ENCODE assay signal across 20 cellular contexts in the genomic region with DNA sequence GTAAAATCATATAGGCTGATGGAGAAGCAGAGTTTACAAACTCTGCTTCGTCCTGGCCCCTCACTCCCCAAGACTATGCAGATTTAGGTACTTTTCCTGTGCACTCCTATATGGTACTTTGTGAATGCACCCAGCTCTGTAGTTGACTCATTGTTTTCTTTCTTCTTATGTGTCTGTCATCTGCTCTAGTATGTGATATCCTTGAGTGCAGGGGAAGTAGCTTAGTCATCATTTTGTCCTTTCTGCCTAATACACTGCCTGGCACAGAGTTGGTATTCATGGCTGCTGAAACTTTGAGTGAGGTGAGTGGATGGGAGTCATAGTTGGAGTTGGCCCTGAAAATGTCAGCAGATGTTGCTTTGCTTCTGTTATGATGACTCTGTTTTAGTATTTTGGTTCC.
DNase-seq lines count a peak whose midpoint lies in the region; ATAC-seq and TF ChIP-seq lines count a peak whose summit lies in the region.
"Had no signal": no experiment of that assay in that cellular context is flagged by ENCODE, and none has a peak within 500 bp of the region (broad histone marks: within the 10 kb centered on the region; RNA-seq: fewer than 3 reads in every experiment).

No MANE protein-coding gene starts in this region.

- no peaks in the 10 kb centered on the region for H3K36me3 Mint-ChIP-seq in activated T-cell treated with anti-CD3 and anti-CD28 coated beads, Interleukin-2, amount 50 U/mL, for 72 hours (ENCODE audit: insufficient read depth in 2 of 2)
- H3K36me3 Mint-ChIP-seq in activated T-cell treated with anti-CD3 and anti-CD28 coated beads, Interleukin-2, amount 50 U/mL, for 24 hours (ENCODE audit: low read depth): no peaks in the 10 kb centered on the region
- no peaks in the 10 kb centered on the region for H3K36me3 Mint-ChIP-seq in glutamatergic neuron (ENCODE audit: unreplicated experiment)
- H3K36me3 Mint-ChIP-seq: CD14-positive monocyte had no signal

- TF ChIP-seq CTCF in IMR-90 (conservative IDR thresholded peaks at IDR 0.05; ENCODE audit: low read depth, low read length) (no peak), mammary epithelial cell (conservative IDR thresholded peaks at IDR 0.05 in 1 of 2, IDR thresholded peaks at IDR 0.05 in 1 of 2; ENCODE audit: extremely low read depth in 1 of 2, insufficient read depth in 1 of 2, low read depth in 1 of 2, low read length in 2 of 2) (no peak), glutamatergic neuron (IDR thresholded peaks at IDR 0.05; ENCODE audit: partially characterized antibody, unreplicated experiment) (no peak)

- no CpG with 5 or more reads among the region's 1 CpG for WGBS in IMR-90 (ENCODE audit: extremely low coverage in 2 of 2, insufficient read length in 1 of 2), 2 experiments
- 11% methylated on average over 1 of the region's 1 CpG for WGBS in mammary epithelial cell (ENCODE audit: low coverage, missing lambda C conversion rate)

- H2BK120ac ChIP-seq in IMR-90 (ENCODE audit: low read depth, low read length): no peak overlapping the region

- no peaks in the 10 kb centered on the region for H3K79me2 ChIP-seq in mammary epithelial cell (ENCODE audit: insufficient read depth, low read length)

- no peak overlapping the region for H4K5ac ChIP-seq in IMR-90 (ENCODE audit: low read depth, low read length)

- H2BK20ac ChIP-seq in IMR-90 (ENCODE audit: low read depth, low read length): no peak overlapping the region

- H3K23ac ChIP-seq in IMR-90 (ENCODE audit: low read depth, low read length): no peak overlapping the region

- no peak overlapping the region for H3K27ac Mint-ChIP-seq in activated T-cell treated with anti-CD3 and anti-CD28 coated beads, Interleukin-2, amount 50 U/mL, for 72 hours
- no peak overlapping the region for H3K27ac Mint-ChIP-seq in activated T-cell treated with anti-CD3 and anti-CD28 coated beads, Interleukin-2, amount 50 U/mL, for 24 hours
- no peak overlapping the region for H3K27ac Mint-ChIP-seq in glutamatergic neuron (ENCODE audit: unreplicated experiment)
- H3K27ac Mint-ChIP-seq: B cell, CD14-positive monocyte, HFFc6 had no signal

- H3K4me1 ChIP-seq in IMR-90 (ENCODE audit: control insufficient read depth, insufficient read depth, low read length) (no peaks in the 10 kb centered on the region), mammary epithelial cell (ENCODE audit: insufficient read depth, low read length) (no peaks in the 10 kb centered on the region)

- no peaks in the 10 kb centered on the region for H3K9me1 ChIP-seq in IMR-90 (ENCODE audit: insufficient read depth, low read length)

- in situ Hi-C loops in IMR-90 (cut with MboI; ENCODE audit: low sequenced_read_pairs) (loop anchor here (10.0 kb wide), 1 partner anchor 1445 kb away; no protein-coding TSS in a partner anchor), mammary epithelial cell (cut with MboI; ENCODE audit: low sequenced_read_pairs in 2 of 2) (no loop called here)

- CTCF ChIA-PET in IMR-90 (lab: Yijun Ruan, JAX) (no interaction called here), mammary epithelial cell (lab: Charles Lee; ENCODE audit: low non-redundant PET) (interaction anchor here (0.6 kb wide), 1 partner anchor 31 kb away, joined by 3 read pairs; no protein-coding TSS in a partner anchor)

- H3K27me3 ChIP-seq in IMR-90 (ENCODE audit: control insufficient read depth, insufficient read depth, low read length) (no peaks in the 10 kb centered on the region), mammary epithelial cell (ENCODE audit: insufficient read depth, low read length) (no peaks in the 10 kb centered on the region)

- BruUV-seq in IMR-90 (replicated peaks; lab: Mats Ljungman, UMichigan): no TSS peak
- no TSS peak for BruUV-seq in mammary epithelial cell (replicated peaks; lab: Mats Ljungman, UMichigan)

- POLR2A ChIA-PET in IMR-90 (lab: Charles Lee; ENCODE audit: unreplicated experiment): no interaction called here

- peaks cover 35% of the 10 kb centered on the region for H3K27me3 Mint-ChIP-seq in activated T-cell treated with anti-CD3 and anti-CD28 coated beads, Interleukin-2, amount 50 U/mL, for 72 hours (ENCODE audit: low read depth)
- peaks cover 7% of the 10 kb centered on the region for H3K27me3 Mint-ChIP-seq in activated T-cell treated with anti-CD3 and anti-CD28 coated beads, Interleukin-2, amount 50 U/mL, for 24 hours
- no peaks in the 10 kb centered on the region for H3K27me3 Mint-ChIP-seq in glutamatergic neuron (ENCODE audit: unreplicated experiment)

- no peak overlapping the region for H3K4me3 Mint-ChIP-seq in activated T-cell treated with anti-CD3 and anti-CD28 coated beads, Interleukin-2, amount 50 U/mL, for 72 hours
- H3K4me3 Mint-ChIP-seq in activated T-cell treated with anti-CD3 and anti-CD28 coated beads, Interleukin-2, amount 50 U/mL, for 24 hours: no peak overlapping the region
- H3K4me3 Mint-ChIP-seq in glutamatergic neuron (ENCODE audit: unreplicated experiment): no peak overlapping the region
- H3K4me3 Mint-ChIP-seq: B cell, CD14-positive monocyte, HFFc6 had no signal

- H2BK15ac ChIP-seq in IMR-90 (ENCODE audit: low read depth, low read length): no peak overlapping the region

- H4K20me1 ChIP-seq in IMR-90 (ENCODE audit: insufficient read depth, low read length): no peaks in the 10 kb centered on the region
- H4K20me1 ChIP-seq in mammary epithelial cell (ENCODE audit: insufficient read depth, low read length): no peaks in the 10 kb centered on the region

- no peak overlapping the region for H2AK5ac ChIP-seq in IMR-90 (ENCODE audit: low read depth, low read length)

- H3K4me2 ChIP-seq in IMR-90 (ENCODE audit: low read depth, low read length) (no peak overlapping the region), mammary epithelial cell (ENCODE audit: insufficient read depth, low read depth, low read length) (no peak overlapping the region)

- no peak for DNase-seq in activated T-cell treated with anti-CD3 and anti-CD28 coated beads, Interleukin-2, amount 50 U/mL, for 72 hours
- no peak for DNase-seq in activated T-cell treated with anti-CD3 and anti-CD28 coated beads, Interleukin-2, amount 50 U/mL, for 24 hours
- DNase-seq in IMR-90: no peak
- peak; percentile 2 for DNase-seq in mammary epithelial cell
- peak; percentile 34 for DNase-seq in kidney tubule cell (ENCODE audit: low spot score)
- DNase-seq in HCEC 1CT: no peak
- no peak for DNase-seq in glutamatergic neuron
- DNase-seq: DMS79 treated with DMSO at 0.1 percent for 48 hours, HFFc6, MV-4-11, NCI-H1105 treated with DMSO at 0.1 percent for 48 hours, NCI-H2029 treated with DMSO at 0.1 percent for 48 hours, NCI-H226, NCI-H524 treated with DMSO at 0.1 percent for 48 hours, NCI-H82, OCI-M1, SHP77 had no signal

- no peak overlapping the region for H3K9ac ChIP-seq in IMR-90 (ENCODE audit: low read depth, low read length)
- no peak overlapping the region for H3K9ac ChIP-seq in mammary epithelial cell (ENCODE audit: insufficient read depth, low read length)

- no peak overlapping the region for H4K91ac ChIP-seq in IMR-90 (ENCODE audit: insufficient read depth, low read depth, low read length)

- no peak overlapping the region for H3K4ac ChIP-seq in IMR-90 (ENCODE audit: low read depth, low read length)

- H2BK5ac ChIP-seq in IMR-90 (ENCODE audit: low read depth, low read length, poor library complexity, severe bottlenecking): no peak overlapping the region

- peak; percentile 51 to 74 for ATAC-seq in activated T-cell treated with anti-CD3 and anti-CD28 coated beads, Interleukin-2, amount 50 U/mL, for 72 hours (replicated peaks in 1 of 2)
- ATAC-seq in IMR-90 (ENCODE audit: low read depth) (no peak), HG03521 (IDR thresholded peaks at IDR 0.05; ENCODE audit: unreplicated experiment) (no peak)

- TF ChIP-seq POLR2A in IMR-90 (IDR thresholded peaks at IDR 0.05; ENCODE audit: low read depth, low read length): no peak

- no peaks in the 10 kb centered on the region for H3K79me1 ChIP-seq in IMR-90 (ENCODE audit: low read depth in 1 of 2, low read length in 2 of 2)

- no peak overlapping the region for H3K14ac ChIP-seq in IMR-90 (replicated peaks; ENCODE audit: low read depth, low read length)

- H3K18ac ChIP-seq in IMR-90 (ENCODE audit: low read depth, low read length): no peak overlapping the region

- intact Hi-C loops in IMR-90 (cut with micrococcal nuclease): no loop called here
- intact Hi-C loops in mammary epithelial cell (cut with micrococcal nuclease): no loop called here

- dilution Hi-C loops in IMR-90 (cut with HindIII; ENCODE audit: low sequenced_read_pairs, unreplicated experiment): no loop called here
- dilution Hi-C loops in mammary epithelial cell (cut with HindIII; ENCODE audit: low sequenced_read_pairs): no loop called here

- H3K27ac ChIP-seq in IMR-90 (ENCODE audit: insufficient read depth, low read length) (no peak overlapping the region), mammary epithelial cell (ENCODE audit: insufficient read depth, low read depth, low read length) (no peak overlapping the region)

- H2AK9ac ChIP-seq in IMR-90 (replicated peaks; ENCODE audit: low read depth, low read length, poor library complexity): no peak overlapping the region

- H3K9me3 ChIP-seq in IMR-90 (ENCODE audit: control insufficient read depth, insufficient read depth, low read length) (no peaks in the 10 kb centered on the region), mammary epithelial cell (replicated peaks; ENCODE audit: insufficient read depth, low read length) (no peaks in the 10 kb centered on the region)

- peaks cover 6 to 9% of the 10 kb centered on the region in 2 donors for H3K9me3 Mint-ChIP-seq in activated T-cell treated with anti-CD3 and anti-CD28 coated beads, Interleukin-2, amount 50 U/mL, for 72 hours
- H3K9me3 Mint-ChIP-seq in activated T-cell treated with anti-CD3 and anti-CD28 coated beads, Interleukin-2, amount 50 U/mL, for 24 hours: no peaks in the 10 kb centered on the region
- H3K9me3 Mint-ChIP-seq in glutamatergic neuron (ENCODE audit: unreplicated experiment): no peaks in the 10 kb centered on the region
- H3K9me3 Mint-ChIP-seq: HFFc6 had no signal

- H3K4me1 Mint-ChIP-seq in activated T-cell treated with anti-CD3 and anti-CD28 coated beads, Interleukin-2, amount 50 U/mL, for 72 hours (ENCODE audit: low read depth): no peaks in the 10 kb centered on the region
- no peaks in the 10 kb centered on the region for H3K4me1 Mint-ChIP-seq in activated T-cell treated with anti-CD3 and anti-CD28 coated beads, Interleukin-2, amount 50 U/mL, for 24 hours (ENCODE audit: low read depth)
- no peaks in the 10 kb centered on the region for H3K4me1 Mint-ChIP-seq in glutamatergic neuron (ENCODE audit: low read depth, unreplicated experiment)
- H3K4me1 Mint-ChIP-seq: B cell, CD14-positive monocyte had no signal

- H2AFZ ChIP-seq in IMR-90 (replicated peaks; ENCODE audit: low read length, poor library complexity): no peak overlapping the region
- no peak overlapping the region for H2AFZ ChIP-seq in mammary epithelial cell (ENCODE audit: low read depth, low read length)

- no peak overlapping the region for H4K8ac ChIP-seq in IMR-90 (ENCODE audit: low read depth in 2 of 2, low read length in 2 of 2)

- TF ChIP-seq RAD21 in IMR-90 (IDR thresholded peaks at IDR 0.05; ENCODE audit: low read length): no peak

- no peak overlapping the region for H3K56ac ChIP-seq in IMR-90 (ENCODE audit: extremely low read depth, insufficient read depth, low read length)

- H3K4me3 ChIP-seq in IMR-90 (ENCODE audit: insufficient read depth, low read depth, low read length) (no peak overlapping the region), mammary epithelial cell (replicated peaks in 1 of 3; ENCODE audit: insufficient read depth in 1 of 3, low read depth in 2 of 3, low read length in 3 of 3) (no peak overlapping the region)

- no peaks in the 10 kb centered on the region for H3K36me3 ChIP-seq in IMR-90 (ENCODE audit: control insufficient read depth, insufficient read depth, low read length)
- H3K36me3 ChIP-seq in mammary epithelial cell (ENCODE audit: insufficient read depth, low read length): no peaks in the 10 kb centered on the region

Comparison
In these comparisons a context has a peak if more than half of its experiments do, and no peak if none do; other contexts are left out.
1. ATAC-seq: peak in activated T-cell treated with anti-CD3 and anti-CD28 coated beads, Interleukin-2, amount 50 U/mL, for 72 hours (2 of 2); none in IMR-90 (single experiment) and HG03521 (single experiment).
2. DNase-seq: peak in mammary epithelial cell (single experiment) and kidney tubule cell (single experiment); none in activated T-cell treated with anti-CD3 and anti-CD28 coated beads, Interleukin-2, amount 50 U/mL, for 72 hours (0 of 2), activated T-cell treated with anti-CD3 and anti-CD28 coated beads, Interleukin-2, amount 50 U/mL, for 24 hours (single experiment), IMR-90 (single experiment), HCEC 1CT (single experiment) and glutamatergic neuron (single experiment).